8 cellular contexts compared by ENCODE assay signal in genomic region chr19:54159352-54160181, GRCh38. TPM values are rescaled to one million over a fixed set of nuclear protein-coding genes. Genes with fewer than 3 reads are reported as not detected.
DNase-seq lines count a peak whose midpoint lies in the region; ATAC-seq, FAIRE-seq and TF ChIP-seq lines count a peak whose summit lies in the region.

TSS of gene LENG1 (minus strand) at chr19:54159721. CDS start at chr19:54159695, 26 bp downstream.

- no peaks in the 10 kb centered on the region for H3K27me3 ChIP-seq in prostate gland (replicated peaks; ENCODE audit: insufficient read depth)

- ATAC-seq in HG02884 (IDR thresholded peaks at IDR 0.05; ENCODE audit: unreplicated experiment) (peak; percentile 83), left ventricle myocardium superior (peak; percentile 93)

- H3K9me3 ChIP-seq in prostate gland, result no peaks in the 10 kb centered on the region

- in situ Hi-C loops in GM13977 (cut with MboI; ENCODE audit: low pct_unique_long_range_greater_than_20kb, low sequenced_read_pairs, unreplicated experiment), result no loop called here

- peak; percentile 55 for TF ChIP-seq POLR2A in prostate gland (IDR thresholded peaks at IDR 0.05)

- under 1% methylated on average over 72 of the region's 72 CpGs for WGBS in prostate gland

- H3K27ac Mint-ChIP-seq in T-helper 1 cell treated with Interleukin-12 subunit alpha and Interleukin-12 subunit beta and Interleukin-4 antibody, amounts not matched to agents 30 μg/mL and 1 μg/mL, for 36 hours, result peak within 1 kb of the TSS; percentile 99

- H3K27ac ChIP-seq in angular gyrus (ENCODE audit: low read depth, low read length) (peak within 1 kb of the TSS; percentile 95), prostate gland (peak within 1 kb of the TSS; percentile 88 to 95)

- H3K4me1 Mint-ChIP-seq in T-helper 1 cell treated with Interleukin-12 subunit alpha and Interleukin-12 subunit beta and Interleukin-4 antibody, amounts not matched to agents 30 μg/mL and 1 μg/mL, for 36 hours (ENCODE audit: low read depth), result peaks cover 48% of the 10 kb centered on the region

- H3K4me3 ChIP-seq in prostate gland, result peak within 1 kb of the TSS; percentile 71 to 89

- H3K36me3 ChIP-seq in prostate gland, result peaks cover 6 to 7% of the 10 kb centered on the region in 2 donors

- no peaks in the 10 kb centered on the region for H3K27me3 Mint-ChIP-seq in T-helper 1 cell treated with Interleukin-12 subunit alpha and Interleukin-12 subunit beta and Interleukin-4 antibody, amounts not matched to agents 30 μg/mL and 1 μg/mL, for 36 hours (ENCODE audit: low read depth)

- FAIRE-seq in urothelium cell line (lab: Jason Lieb, UNC), result peak; percentile 97

- DNase-seq in GM13977 (ENCODE audit: low spot score), result peak; percentile 99
- peak; percentile 100 for DNase-seq in NCI-H146 treated with DMSO at 0.1 percent for 48 hours (lab: John Stamatoyannopoulos, UW; ENCODE audit: unreplicated experiment)
- peak; percentile 99 for DNase-seq in left ventricle myocardium superior
- DNase-seq in prostate gland (ENCODE audit: low spot score), result peak; percentile 100
- peak; percentile 97 for DNase-seq in urothelium cell line (ENCODE audit: low spot score)

- peaks cover 26% of the 10 kb centered on the region for H3K4me1 ChIP-seq in prostate gland (replicated peaks)

- H3K4me3 Mint-ChIP-seq in T-helper 1 cell treated with Interleukin-12 subunit alpha and Interleukin-12 subunit beta and Interleukin-4 antibody, amounts not matched to agents 30 μg/mL and 1 μg/mL, for 36 hours, result peak within 1 kb of the TSS; percentile 99

- TF ChIP-seq CTCF in GM13977 (IDR thresholded peaks at IDR 0.05; ENCODE audit: extremely low read depth, insufficient read depth, missing control alignments) (peak; percentile 34), prostate gland (IDR thresholded peaks at IDR 0.05) (peak; percentile 3 to 75 (median 56))

- intact Hi-C loops in left ventricle myocardium superior (cut with micrococcal nuclease) (no loop called here), prostate gland (cut with DNase I) (loop anchor here (2.0 kb wide), 2 partner anchors 23 to 31 kb away; partner anchors contain the start of genes CNOT3 and TSEN34)

- no peaks in the 10 kb centered on the region for H3K9me3 Mint-ChIP-seq in T-helper 1 cell treated with Interleukin-12 subunit alpha and Interleukin-12 subunit beta and Interleukin-4 antibody, amounts not matched to agents 30 μg/mL and 1 μg/mL, for 36 hours

- peaks cover 19% of the 10 kb centered on the region for H3K36me3 Mint-ChIP-seq in T-helper 1 cell treated with Interleukin-12 subunit alpha and Interleukin-12 subunit beta and Interleukin-4 antibody, amounts not matched to agents 30 μg/mL and 1 μg/mL, for 36 hours (ENCODE audit: low read depth)

RNA-seq across cellular contexts. Expression of gene LENG1, which starts in this region (rescaled TPM):
- total RNA-seq in left ventricle myocardium superior, result 5.9 TPM
- total RNA-seq in prostate gland, result 10 to 100 TPM in 1 of 2 donors, 1 to 10 TPM in 1; 7.6 to 14.7 TPM

Comparison
In these comparisons a context has a peak if more than half of its experiments do, and no peak if none do; other contexts are left out.
1. Peak in every context shown above with its lines: DNase-seq, ATAC-seq, H3K4me3 ChIP-seq and H3K27ac ChIP-seq.